ENCODE assay signal across 16 cellular contexts in genomic region chr4:78737020-78737419, GRCh38. TPM values are rescaled to one million over a fixed set of nuclear protein-coding genes. Genes with fewer than 3 reads are reported as not detected.
DNase-seq lines count a peak whose midpoint lies in the region; ATAC-seq, FAIRE-seq and TF ChIP-seq lines count a peak whose summit lies in the region.
"Had no signal": no experiment of that assay in that cellular context is flagged by ENCODE, and none has a peak within 500 bp of the region (broad histone marks: within the 10 kb centered on the region; RNA-seq: fewer than 3 reads in every experiment).

No MANE protein-coding gene starts in this region.

- H3K36me3 Mint-ChIP-seq in T-helper 17 cell (ENCODE audit: low read depth) = no peaks in the 10 kb centered on the region

- CTCF ChIA-PET in K562 (lab: Yijun Ruan, JAX; ENCODE audit: low intra/inter-chr PET ratio) = no interaction called here

- POLR2A ChIA-PET in K562 (lab: Yijun Ruan, JAX) = interaction anchor here (1.2 kb wide), 1 partner anchor 23 kb away, joined by 4 read pairs; no protein-coding TSS in a partner anchor

- TF ChIP-seq RAD21 in K562 (CRISPR knock-in tag; conservative IDR thresholded peaks at IDR 0.05 in 1 of 2, IDR thresholded peaks at IDR 0.05 in 1 of 2) = no peak

- peaks cover 13 to 56% of the 10 kb centered on the region in 2 experiments for H3K4me1 ChIP-seq in K562 (replicated peaks in 1 of 2; ENCODE audit: control insufficient read depth in 2 of 2, insufficient read depth in 2 of 2, low read length in 2 of 2)
- no peaks in the 10 kb centered on the region for H3K4me1 ChIP-seq in tibial artery
- H3K4me1 ChIP-seq: breast epithelium had no signal

- no peak overlapping the region; a peak in 1 of 4 replicates for H3K9ac ChIP-seq in K562 (ENCODE audit: insufficient read depth in 1 of 2, low read depth in 2 of 2, low read length in 2 of 2)

- in situ Hi-C loops in K562 (cut with MboI) = no loop called here

- WGBS in K562 (ENCODE audit: insufficient coverage, low coverage, missing lambda C conversion rate) = 69% methylated on average over 1 of the region's 1 CpG

- H3K9me1 ChIP-seq in K562 (ENCODE audit: control insufficient read depth, insufficient read depth, low read length) = no peaks in the 10 kb centered on the region

- H3K9me3 ChIP-seq in K562 (replicated peaks; ENCODE audit: control insufficient read depth, insufficient read depth, low read depth, low read length) (no peaks in the 10 kb centered on the region), tibial artery (no peaks in the 10 kb centered on the region), T-helper 17 cell (ENCODE audit: control insufficient read depth, low read length, poor library complexity, severe bottlenecking) (no peaks in the 10 kb centered on the region)
- H3K9me3 ChIP-seq: breast epithelium, SJCRH30 had no signal

- H3K4me1 Mint-ChIP-seq in T-helper 17 cell = peaks cover 12% of the 10 kb centered on the region
- H3K4me1 Mint-ChIP-seq: H9 had no signal

- no peak for TF ChIP-seq EP300 in K562 (IDR thresholded peaks at IDR 0.05; ENCODE audit: low read length)

- intact Hi-C loops in K562 (cut with micrococcal nuclease) (no loop called here), tibial artery (cut with DNase I; ENCODE audit: low total_unique reads) (no loop called here)

- FAIRE-seq in K562 (lab: Jason Lieb, UNC) = no peak

- TF ChIP-seq CTCF in K562 (IDR thresholded peaks at IDR 0.05 in 2 of 3, conservative IDR thresholded peaks at IDR 0.05 in 1 of 3; ENCODE audit: insufficient read depth in 2 of 3, low read depth in 1 of 3, low read length in 3 of 3) (no peak), tibial artery (IDR thresholded peaks at IDR 0.05) (no peak)

- H3K4me2 ChIP-seq in K562 (ENCODE audit: insufficient read depth, low read length) = no peak overlapping the region

- no peak overlapping the region for H3K4me3 Mint-ChIP-seq in T-helper 17 cell
- H3K4me3 Mint-ChIP-seq: CD14-positive monocyte, H9 had no signal

- no peak overlapping the region for H3K27ac Mint-ChIP-seq in T-helper 17 cell

- no TSS peak for BruUV-seq in K562 (replicated peaks; lab: Mats Ljungman, UMichigan)

- H3K79me2 ChIP-seq in K562 (ENCODE audit: control insufficient read depth, insufficient read depth, low read length) = peaks cover 11% of the 10 kb centered on the region; the same call in 2 of the 3 replicates

- no peak for DNase-seq in K562 (ENCODE audit: extremely low read depth in 1 of 4, low spot score in 3 of 4)
- DNase-seq in tibial artery = no peak
- DNase-seq in T-helper 17 cell = no peak
- DNase-seq: activated CD4-positive, CD25-positive, alpha-beta regulatory T cell treated with anti-CD3 and anti-CD28 coated beads, Interleukin-2, amount 50 U/mL, for 72 hours; H9; KG1; NCI-H446; SJCRH30; stimulated activated CD4-positive, alpha-beta T cell treated with anti-CD3 and anti-CD28 coated beads, Interleukin-2, amount 100 ng/mL, for 48 hours had no signal

- H3K27me3 Mint-ChIP-seq in T-helper 17 cell = no peaks in the 10 kb centered on the region

- H3K36me3 ChIP-seq in K562 (ENCODE audit: control insufficient read depth, insufficient read depth, low read length) = no peaks in the 10 kb centered on the region
- H3K36me3 ChIP-seq in tibial artery = no peaks in the 10 kb centered on the region
- H3K36me3 ChIP-seq: breast epithelium, SJCRH30 had no signal

- H3K27ac ChIP-seq in K562 (ENCODE audit: extremely low read depth, low read depth, low read length) (no peak overlapping the region), tibial artery (no peak overlapping the region)
- H3K27ac ChIP-seq: breast epithelium, SJCRH30 had no signal

- H2AFZ ChIP-seq in K562 (ENCODE audit: low read depth, low read length) = peak overlapping the region; percentile 20; the same call in 1 of the 2 replicates

- H3K4me3 ChIP-seq in K562 (no peak overlapping the region), tibial artery (no peak overlapping the region)
- H3K4me3 ChIP-seq: breast epithelium, SJCRH30 had no signal

- ATAC-seq in GM18502 (IDR thresholded peaks at IDR 0.05; ENCODE audit: poor library complexity, unreplicated experiment) (peak; percentile 51), GM21447 (IDR thresholded peaks at IDR 0.05; ENCODE audit: unreplicated experiment) (peak; percentile 48), HG03280 (IDR thresholded peaks at IDR 0.05; ENCODE audit: unreplicated experiment) (peak; percentile 57), K562 (no peak), HG03457 (IDR thresholded peaks at IDR 0.05; ENCODE audit: unreplicated experiment) (no peak), HG03196 (IDR thresholded peaks at IDR 0.05; ENCODE audit: unreplicated experiment) (no peak), T-helper 17 cell (no peak)

- no peak for TF ChIP-seq POLR2A in K562 (conservative IDR thresholded peaks at IDR 0.05)

- H3K27me3 ChIP-seq in K562 (ENCODE audit: control insufficient read depth in 2 of 2, insufficient read depth in 2 of 2, low read length in 2 of 2) = no peaks in the 10 kb centered on the region
- no peaks in the 10 kb centered on the region for H3K27me3 ChIP-seq in tibial artery
- H3K27me3 ChIP-seq: breast epithelium, SJCRH30 had no signal

- no peaks in the 10 kb centered on the region for H4K20me1 ChIP-seq in K562 (replicated peaks; ENCODE audit: control insufficient read depth, insufficient read depth, low read length)

TF ChIP-seq in K562, 482 proteins besides CTCF, POLR2A, EP300 and RAD21:
- TF ChIP-seq HDAC1 (IDR thresholded peaks at IDR 0.05) = peak in 1 of 2 experiments; percentile 49; a peak in 1 of 4 replicates
- TF ChIP-seq, protein P1, sequence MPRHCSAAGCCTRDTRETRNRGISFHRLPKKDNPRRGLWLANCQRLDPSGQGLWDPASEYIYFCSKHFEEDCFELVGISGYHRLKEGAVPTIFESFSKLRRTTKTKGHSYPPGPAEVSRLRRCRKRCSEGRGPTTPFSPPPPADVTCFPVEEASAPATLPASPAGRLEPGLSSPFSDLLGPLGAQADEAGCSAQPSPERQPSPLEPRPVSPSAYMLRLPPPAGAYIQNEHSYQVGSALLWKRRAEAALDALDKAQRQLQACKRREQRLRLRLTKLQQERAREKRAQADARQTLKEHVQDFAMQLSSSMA (CRISPR knock-in tag; IDR thresholded peaks at IDR 0.05) = no peak
- 0 out of 2 replicates have a peak, but pooled peaks have one; percentile 30 for TF ChIP-seq L3MBTL2 (IDR thresholded peaks at IDR 0.05)
- 0 out of 2 replicates have a peak, but pooled peaks have one; percentile 2 for TF ChIP-seq CBFA2T3 (IDR thresholded peaks at IDR 0.05)
- TF ChIP-seq ZNF121 (CRISPR knock-in tag; conservative IDR thresholded peaks at IDR 0.05) = no peak
- peak in 1 of 2 experiments; percentile 26; a peak in 2 of 4 replicates for TF ChIP-seq KDM1A (IDR thresholded peaks at IDR 0.05)
- no peak for TF ChIP-seq ZNF134 (CRISPR knock-in tag; conservative IDR thresholded peaks at IDR 0.05)
- no peak for TF ChIP-seq RB1 (IDR thresholded peaks at IDR 0.05; ENCODE audit: low read depth)

RNA-seq across cellular contexts. Expression of gene BMP2K, which starts 39.1 kb away (rescaled TPM):
- total RNA-seq in K562 (2011; cell fraction: chromatin; rRNA removed; ENCODE audit: low replicate concordance) = 277 and 609 TPM in 2 replicates
- total RNA-seq in K562 (2011; cell fraction: nucleolus; rRNA removed) = 85.4 and 124 TPM in 2 replicates
- total RNA-seq in K562 (2011; cell fraction: nucleoplasm; rRNA removed) = 181 and 239 TPM in 2 replicates
- total RNA-seq in K562 (2014; rRNA removed) (87.6 and 88.6 TPM in 2 replicates), K562 (2014; rRNA removed; fragmentation: Illumina TruSeq; extraction: Trizol) (141 and 176 TPM in 2 replicates), K562 (2015; rRNA removed; fragmentation: Illumina TruSeq; extraction: Trizol) (202 and 217 TPM in 2 replicates), K562 (2021) (104 and 120 TPM in 2 replicates), T-helper 17 cell (10 to 100 TPM in 1 of 2 donors, 1 to 10 TPM in 1; 6.9 to 11.2 TPM)
- polyA plus RNA-seq in K562 (2011; rRNA removed) (125 and 150 TPM in 2 replicates), K562 (2014; fragmentation: Illumina TruSeq; extraction: Trizol) (96.8 and 104 TPM in 2 replicates), K562 (2014; fragmentation: Nextera tagmentation; extraction: Ambion mirVana) (10 to 100 TPM; 17.0 to 24.0 TPM), K562 (2014; rRNA removed) (76.3 and 85.8 TPM in 2 replicates)
- polyA plus RNA-seq in K562 (2011; cell fraction: cytosol; rRNA removed) = 51.4 and 56.4 TPM in 2 replicates
- 185 and 191 TPM in 2 replicates for polyA plus RNA-seq in K562 (2011; cell fraction: nucleus; rRNA removed)
- polyA plus RNA-seq in K562 (2012) = 52.6 and 57.6 TPM in 2 replicates
- polyA minus RNA-seq in K562 (2011; rRNA and poly(A)+ RNA removed) = 321 and 336 TPM in 2 replicates
- 69.5 and 101 TPM in 2 replicates for polyA minus RNA-seq in K562 (2011; cell fraction: cytosol; rRNA and poly(A)+ RNA removed)
- polyA minus RNA-seq in K562 (2011; cell fraction: nucleus; rRNA and poly(A)+ RNA removed) = 312 and 418 TPM in 2 replicates

Comparison
In these comparisons a context has a peak if more than half of its experiments do, and no peak if none do; other contexts are left out.
1. ATAC-seq: peak in GM18502 (single experiment), GM21447 (single experiment) and HG03280 (single experiment); none in K562 (single experiment), HG03457 (single experiment), HG03196 (single experiment) and T-helper 17 cell (single experiment).
2. RNA of gene BMP2K, which starts 39.1 kb away (total RNA-seq): 85.4 to 609 TPM in K562; 6.9 to 11.2 TPM in T-helper 17 cell; every median in the first group is over 4 times any median in the second.